1 cellular context compared by ENCODE assay signal in genomic region chr1:231431665-231432415, GRCh38.
A peak's percentile ranks its signal among the peaks of the same experiment; 100 is the strongest.
TF ChIP-seq lines count a peak whose summit lies in the region.

No MANE protein-coding gene starts in this region.

TF ChIP-seq in HepG2, 621 proteins besides CTCF, POLR2A, EP300 and RAD21 (continued from another document and continues in another):
- TF ChIP-seq SMC3 (IDR thresholded peaks at IDR 0.05; ENCODE audit: low read length) (no peak), ZNF263 (CRISPR knock-in tag; IDR thresholded peaks at IDR 0.05) (no peak), TFDP1 (CRISPR knock-in tag; IDR thresholded peaks at IDR 0.05; ENCODE audit: borderline replicate concordance) (no peak), ZNF296 (CRISPR knock-in tag; conservative IDR thresholded peaks at IDR 0.05) (no peak), HHEX (CRISPR knock-in tag; IDR thresholded peaks at IDR 0.05) (no peak), ZNF124 (CRISPR knock-in tag; IDR thresholded peaks at IDR 0.05) (no peak), ZNF549 (CRISPR knock-in tag; IDR thresholded peaks at IDR 0.05) (no peak), RFXANK (CRISPR knock-in tag; IDR thresholded peaks at IDR 0.05) (no peak), CHD4 (IDR thresholded peaks at IDR 0.05; ENCODE audit: borderline replicate concordance, low read length) (no peak), PAXIP1 (CRISPR knock-in tag; conservative IDR thresholded peaks at IDR 0.05) (0 out of 2 replicates have a peak, but pooled peaks have one; percentile 30), ZNF33A (CRISPR knock-in tag; IDR thresholded peaks at IDR 0.05; ENCODE audit: borderline replicate concordance) (no peak), SNAPC4 (CRISPR knock-in tag; IDR thresholded peaks at IDR 0.05) (0 out of 2 replicates have a peak, but pooled peaks have one; percentile 46), HMG20A (CRISPR knock-in tag; IDR thresholded peaks at IDR 0.05; ENCODE audit: borderline replicate concordance) (no peak), TBX3 (IDR thresholded peaks at IDR 0.05; ENCODE audit: borderline replicate concordance) (no peak), ZNF501 (CRISPR knock-in tag; IDR thresholded peaks at IDR 0.05) (no peak), ZNF777 (CRISPR knock-in tag; IDR thresholded peaks at IDR 0.05) (no peak), GFI1 (CRISPR knock-in tag; IDR thresholded peaks at IDR 0.05; ENCODE audit: borderline replicate concordance) (no peak), RFX5 (IDR thresholded peaks at IDR 0.05; ENCODE audit: low read depth, low read length) (no peak), ZNF776 (CRISPR knock-in tag; IDR thresholded peaks at IDR 0.05) (no peak), NCOA5 (CRISPR knock-in tag; IDR thresholded peaks at IDR 0.05) (no peak), MED1 (CRISPR knock-in tag; IDR thresholded peaks at IDR 0.05) (0 out of 2 replicates have a peak, but pooled peaks have one; percentile 18), TBL1XR1 (IDR thresholded peaks at IDR 0.05; ENCODE audit: borderline replicate concordance, low read length, partially characterized antibody) (no peak), NR2F1 (CRISPR knock-in tag; IDR thresholded peaks at IDR 0.05) (peak in 1 of 2 experiments; percentile 56; a peak in 2 of 4 replicates), ZNF530 (CRISPR knock-in tag; IDR thresholded peaks at IDR 0.05; ENCODE audit: low read depth) (no peak), MIER2 (CRISPR knock-in tag; IDR thresholded peaks at IDR 0.05) (no peak), NKX3-1 (CRISPR knock-in tag; IDR thresholded peaks at IDR 0.05) (0 out of 2 replicates have a peak, but pooled peaks have one; percentile 20), ZNF703 (CRISPR knock-in tag; IDR thresholded peaks at IDR 0.05; ENCODE audit: borderline replicate concordance) (no peak), ZFY (CRISPR knock-in tag; IDR thresholded peaks at IDR 0.05) (peak; percentile 35; the same call in 1 of the 2 replicates), ZNF724P (CRISPR knock-in tag; IDR thresholded peaks at IDR 0.05; ENCODE audit: borderline replicate concordance) (no peak), MTA1 (CRISPR knock-in tag; IDR thresholded peaks at IDR 0.05; ENCODE audit: borderline replicate concordance) (no peak), FOXA3 (CRISPR knock-in tag; IDR thresholded peaks at IDR 0.05) (no peak), PHF8 (CRISPR knock-in tag; IDR thresholded peaks at IDR 0.05) (no peak), JARID2 (CRISPR knock-in tag; IDR thresholded peaks at IDR 0.05; ENCODE audit: insufficient replicate concordance) (no peak), CENPX (CRISPR knock-in tag; IDR thresholded peaks at IDR 0.05) (no peak), ZNF253 (CRISPR knock-in tag; IDR thresholded peaks at IDR 0.05; ENCODE audit: borderline replicate concordance) (no peak), PPARG (CRISPR knock-in tag; conservative IDR thresholded peaks at IDR 0.05) (no peak), ZFP91 (CRISPR knock-in tag; IDR thresholded peaks at IDR 0.05; ENCODE audit: borderline replicate concordance) (no peak), SP2 (CRISPR knock-in tag; IDR thresholded peaks at IDR 0.05) (no peak), KDM6A (CRISPR knock-in tag; IDR thresholded peaks at IDR 0.05; ENCODE audit: low read depth) (no peak)
- TF ChIP-seq, protein P1, sequence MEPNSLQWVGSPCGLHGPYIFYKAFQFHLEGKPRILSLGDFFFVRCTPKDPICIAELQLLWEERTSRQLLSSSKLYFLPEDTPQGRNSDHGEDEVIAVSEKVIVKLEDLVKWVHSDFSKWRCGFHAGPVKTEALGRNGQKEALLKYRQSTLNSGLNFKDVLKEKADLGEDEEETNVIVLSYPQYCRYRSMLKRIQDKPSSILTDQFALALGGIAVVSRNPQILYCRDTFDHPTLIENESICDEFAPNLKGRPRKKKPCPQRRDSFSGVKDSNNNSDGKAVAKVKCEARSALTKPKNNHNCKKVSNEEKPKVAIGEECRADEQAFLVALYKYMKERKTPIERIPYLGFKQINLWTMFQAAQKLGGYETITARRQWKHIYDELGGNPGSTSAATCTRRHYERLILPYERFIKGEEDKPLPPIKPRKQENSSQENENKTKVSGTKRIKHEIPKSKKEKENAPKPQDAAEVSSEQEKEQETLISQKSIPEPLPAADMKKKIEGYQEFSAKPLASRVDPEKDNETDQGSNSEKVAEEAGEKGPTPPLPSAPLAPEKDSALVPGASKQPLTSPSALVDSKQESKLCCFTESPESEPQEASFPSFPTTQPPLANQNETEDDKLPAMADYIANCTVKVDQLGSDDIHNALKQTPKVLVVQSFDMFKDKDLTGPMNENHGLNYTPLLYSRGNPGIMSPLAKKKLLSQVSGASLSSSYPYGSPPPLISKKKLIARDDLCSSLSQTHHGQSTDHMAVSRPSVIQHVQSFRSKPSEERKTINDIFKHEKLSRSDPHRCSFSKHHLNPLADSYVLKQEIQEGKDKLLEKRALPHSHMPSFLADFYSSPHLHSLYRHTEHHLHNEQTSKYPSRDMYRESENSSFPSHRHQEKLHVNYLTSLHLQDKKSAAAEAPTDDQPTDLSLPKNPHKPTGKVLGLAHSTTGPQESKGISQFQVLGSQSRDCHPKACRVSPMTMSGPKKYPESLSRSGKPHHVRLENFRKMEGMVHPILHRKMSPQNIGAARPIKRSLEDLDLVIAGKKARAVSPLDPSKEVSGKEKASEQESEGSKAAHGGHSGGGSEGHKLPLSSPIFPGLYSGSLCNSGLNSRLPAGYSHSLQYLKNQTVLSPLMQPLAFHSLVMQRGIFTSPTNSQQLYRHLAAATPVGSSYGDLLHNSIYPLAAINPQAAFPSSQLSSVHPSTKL (CRISPR knock-in tag; IDR thresholded peaks at IDR 0.05), result no peak
- TF ChIP-seq, protein P2, sequence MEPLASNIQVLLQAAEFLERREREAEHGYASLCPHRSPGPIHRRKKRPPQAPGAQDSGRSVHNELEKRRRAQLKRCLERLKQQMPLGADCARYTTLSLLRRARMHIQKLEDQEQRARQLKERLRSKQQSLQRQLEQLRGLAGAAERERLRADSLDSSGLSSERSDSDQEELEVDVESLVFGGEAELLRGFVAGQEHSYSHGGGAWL (CRISPR knock-in tag; IDR thresholded peaks at IDR 0.05), result no peak
- TF ChIP-seq, protein P3, sequence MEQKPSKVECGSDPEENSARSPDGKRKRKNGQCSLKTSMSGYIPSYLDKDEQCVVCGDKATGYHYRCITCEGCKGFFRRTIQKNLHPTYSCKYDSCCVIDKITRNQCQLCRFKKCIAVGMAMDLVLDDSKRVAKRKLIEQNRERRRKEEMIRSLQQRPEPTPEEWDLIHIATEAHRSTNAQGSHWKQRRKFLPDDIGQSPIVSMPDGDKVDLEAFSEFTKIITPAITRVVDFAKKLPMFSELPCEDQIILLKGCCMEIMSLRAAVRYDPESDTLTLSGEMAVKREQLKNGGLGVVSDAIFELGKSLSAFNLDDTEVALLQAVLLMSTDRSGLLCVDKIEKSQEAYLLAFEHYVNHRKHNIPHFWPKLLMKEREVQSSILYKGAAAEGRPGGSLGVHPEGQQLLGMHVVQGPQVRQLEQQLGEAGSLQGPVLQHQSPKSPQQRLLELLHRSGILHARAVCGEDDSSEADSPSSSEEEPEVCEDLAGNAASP (CRISPR knock-in tag; IDR thresholded peaks at IDR 0.05; ENCODE audit: borderline replicate concordance), result no peak
- TF ChIP-seq, protein P4, sequence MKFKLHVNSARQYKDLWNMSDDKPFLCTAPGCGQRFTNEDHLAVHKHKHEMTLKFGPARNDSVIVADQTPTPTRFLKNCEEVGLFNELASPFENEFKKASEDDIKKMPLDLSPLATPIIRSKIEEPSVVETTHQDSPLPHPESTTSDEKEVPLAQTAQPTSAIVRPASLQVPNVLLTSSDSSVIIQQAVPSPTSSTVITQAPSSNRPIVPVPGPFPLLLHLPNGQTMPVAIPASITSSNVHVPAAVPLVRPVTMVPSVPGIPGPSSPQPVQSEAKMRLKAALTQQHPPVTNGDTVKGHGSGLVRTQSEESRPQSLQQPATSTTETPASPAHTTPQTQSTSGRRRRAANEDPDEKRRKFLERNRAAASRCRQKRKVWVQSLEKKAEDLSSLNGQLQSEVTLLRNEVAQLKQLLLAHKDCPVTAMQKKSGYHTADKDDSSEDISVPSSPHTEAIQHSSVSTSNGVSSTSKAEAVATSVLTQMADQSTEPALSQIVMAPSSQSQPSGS (CRISPR knock-in tag; IDR thresholded peaks at IDR 0.05), result no peak
- TF ChIP-seq, protein P5, sequence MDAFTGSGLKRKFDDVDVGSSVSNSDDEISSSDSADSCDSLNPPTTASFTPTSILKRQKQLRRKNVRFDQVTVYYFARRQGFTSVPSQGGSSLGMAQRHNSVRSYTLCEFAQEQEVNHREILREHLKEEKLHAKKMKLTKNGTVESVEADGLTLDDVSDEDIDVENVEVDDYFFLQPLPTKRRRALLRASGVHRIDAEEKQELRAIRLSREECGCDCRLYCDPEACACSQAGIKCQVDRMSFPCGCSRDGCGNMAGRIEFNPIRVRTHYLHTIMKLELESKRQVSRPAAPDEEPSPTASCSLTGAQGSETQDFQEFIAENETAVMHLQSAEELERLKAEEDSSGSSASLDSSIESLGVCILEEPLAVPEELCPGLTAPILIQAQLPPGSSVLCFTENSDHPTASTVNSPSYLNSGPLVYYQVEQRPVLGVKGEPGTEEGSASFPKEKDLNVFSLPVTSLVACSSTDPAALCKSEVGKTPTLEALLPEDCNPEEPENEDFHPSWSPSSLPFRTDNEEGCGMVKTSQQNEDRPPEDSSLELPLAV (CRISPR knock-in tag; conservative IDR thresholded peaks at IDR 0.05; ENCODE audit: low read depth), result no peak
- TF ChIP-seq, protein P6, sequence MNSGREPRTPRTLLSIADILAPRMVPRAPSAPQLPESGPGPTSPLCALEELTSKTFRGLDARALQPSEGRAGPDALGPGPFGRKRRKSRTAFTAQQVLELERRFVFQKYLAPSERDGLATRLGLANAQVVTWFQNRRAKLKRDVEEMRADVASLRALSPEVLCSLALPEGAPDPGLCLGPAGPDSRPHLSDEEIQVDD (CRISPR knock-in tag; IDR thresholded peaks at IDR 0.05; ENCODE audit: borderline replicate concordance), result no peak
